1 cellular context compared by ENCODE assay signal in the genomic region with DNA sequence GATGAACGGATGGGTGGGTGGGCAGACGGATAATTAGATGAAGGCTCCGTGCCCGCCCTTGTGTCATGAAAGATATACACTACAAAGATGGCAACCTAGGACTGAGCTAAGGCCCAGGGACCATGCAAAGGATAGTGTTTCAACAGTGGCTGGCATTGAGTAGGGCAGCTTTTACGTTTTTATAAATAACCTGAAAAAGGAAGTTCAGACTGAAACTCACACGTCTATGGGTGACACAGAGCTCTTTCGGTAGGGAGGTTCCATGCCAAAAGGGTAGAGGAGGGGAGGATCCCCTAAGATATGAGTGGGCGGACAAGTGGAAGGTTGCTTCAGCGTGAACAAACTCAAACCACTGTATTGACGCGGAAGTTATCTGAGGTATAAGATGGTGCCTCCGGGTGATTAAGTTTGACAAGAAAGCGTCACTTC.
TF ChIP-seq lines count a peak whose summit lies in the region.

No MANE protein-coding gene starts in this region.

TF ChIP-seq in SK-N-SH, 30 proteins besides CTCF, POLR2A, EP300 and RAD21 (continued from another document):
- TF ChIP-seq, protein P1, sequence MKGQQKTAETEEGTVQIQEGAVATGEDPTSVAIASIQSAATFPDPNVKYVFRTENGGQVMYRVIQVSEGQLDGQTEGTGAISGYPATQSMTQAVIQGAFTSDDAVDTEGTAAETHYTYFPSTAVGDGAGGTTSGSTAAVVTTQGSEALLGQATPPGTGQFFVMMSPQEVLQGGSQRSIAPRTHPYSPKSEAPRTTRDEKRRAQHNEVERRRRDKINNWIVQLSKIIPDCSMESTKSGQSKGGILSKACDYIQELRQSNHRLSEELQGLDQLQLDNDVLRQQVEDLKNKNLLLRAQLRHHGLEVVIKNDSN (IDR thresholded peaks at IDR 0.05; ENCODE audit: borderline replicate concordance, low read depth) = no peak
- TF ChIP-seq ELF1 (IDR thresholded peaks at IDR 0.05) = no peak
- TF ChIP-seq RXRA (IDR thresholded peaks at IDR 0.05; ENCODE audit: borderline replicate concordance, low read depth) = no peak
- no peak for TF ChIP-seq NRF1 (IDR thresholded peaks at IDR 0.05; ENCODE audit: low read depth, low read length)
- no peak for TF ChIP-seq MXI1 (IDR thresholded peaks at IDR 0.05; ENCODE audit: low read depth, low read length)
- no peak for TF ChIP-seq JUND (IDR thresholded peaks at IDR 0.05)
- TF ChIP-seq TEAD4 (IDR thresholded peaks at IDR 0.05; ENCODE audit: borderline replicate concordance, insufficient read depth) = no peak
- TF ChIP-seq, protein P2, sequence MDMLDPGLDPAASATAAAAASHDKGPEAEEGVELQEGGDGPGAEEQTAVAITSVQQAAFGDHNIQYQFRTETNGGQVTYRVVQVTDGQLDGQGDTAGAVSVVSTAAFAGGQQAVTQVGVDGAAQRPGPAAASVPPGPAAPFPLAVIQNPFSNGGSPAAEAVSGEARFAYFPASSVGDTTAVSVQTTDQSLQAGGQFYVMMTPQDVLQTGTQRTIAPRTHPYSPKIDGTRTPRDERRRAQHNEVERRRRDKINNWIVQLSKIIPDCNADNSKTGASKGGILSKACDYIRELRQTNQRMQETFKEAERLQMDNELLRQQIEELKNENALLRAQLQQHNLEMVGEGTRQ (IDR thresholded peaks at IDR 0.05; ENCODE audit: borderline replicate concordance, low read depth, low read length) = no peak
- TF ChIP-seq, protein P3, sequence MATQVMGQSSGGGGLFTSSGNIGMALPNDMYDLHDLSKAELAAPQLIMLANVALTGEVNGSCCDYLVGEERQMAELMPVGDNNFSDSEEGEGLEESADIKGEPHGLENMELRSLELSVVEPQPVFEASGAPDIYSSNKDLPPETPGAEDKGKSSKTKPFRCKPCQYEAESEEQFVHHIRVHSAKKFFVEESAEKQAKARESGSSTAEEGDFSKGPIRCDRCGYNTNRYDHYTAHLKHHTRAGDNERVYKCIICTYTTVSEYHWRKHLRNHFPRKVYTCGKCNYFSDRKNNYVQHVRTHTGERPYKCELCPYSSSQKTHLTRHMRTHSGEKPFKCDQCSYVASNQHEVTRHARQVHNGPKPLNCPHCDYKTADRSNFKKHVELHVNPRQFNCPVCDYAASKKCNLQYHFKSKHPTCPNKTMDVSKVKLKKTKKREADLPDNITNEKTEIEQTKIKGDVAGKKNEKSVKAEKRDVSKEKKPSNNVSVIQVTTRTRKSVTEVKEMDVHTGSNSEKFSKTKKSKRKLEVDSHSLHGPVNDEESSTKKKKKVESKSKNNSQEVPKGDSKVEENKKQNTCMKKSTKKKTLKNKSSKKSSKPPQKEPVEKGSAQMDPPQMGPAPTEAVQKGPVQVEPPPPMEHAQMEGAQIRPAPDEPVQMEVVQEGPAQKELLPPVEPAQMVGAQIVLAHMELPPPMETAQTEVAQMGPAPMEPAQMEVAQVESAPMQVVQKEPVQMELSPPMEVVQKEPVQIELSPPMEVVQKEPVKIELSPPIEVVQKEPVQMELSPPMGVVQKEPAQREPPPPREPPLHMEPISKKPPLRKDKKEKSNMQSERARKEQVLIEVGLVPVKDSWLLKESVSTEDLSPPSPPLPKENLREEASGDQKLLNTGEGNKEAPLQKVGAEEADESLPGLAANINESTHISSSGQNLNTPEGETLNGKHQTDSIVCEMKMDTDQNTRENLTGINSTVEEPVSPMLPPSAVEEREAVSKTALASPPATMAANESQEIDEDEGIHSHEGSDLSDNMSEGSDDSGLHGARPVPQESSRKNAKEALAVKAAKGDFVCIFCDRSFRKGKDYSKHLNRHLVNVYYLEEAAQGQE (IDR thresholded peaks at IDR 0.05; ENCODE audit: low read depth, low read length) = no peak
- TF ChIP-seq YY1 (IDR thresholded peaks at IDR 0.05; ENCODE audit: low read depth) = no peak
- no peak for TF ChIP-seq POLR2AphosphoS5 (IDR thresholded peaks at IDR 0.05; ENCODE audit: low read depth, low read length)
- no peak for TF ChIP-seq SMC3 (IDR thresholded peaks at IDR 0.05; ENCODE audit: low read depth, low read length)
- TF ChIP-seq EZH2phosphoT487 (IDR thresholded peaks at IDR 0.05; ENCODE audit: borderline replicate concordance, low read depth) = no peak
- TF ChIP-seq, protein P4, sequence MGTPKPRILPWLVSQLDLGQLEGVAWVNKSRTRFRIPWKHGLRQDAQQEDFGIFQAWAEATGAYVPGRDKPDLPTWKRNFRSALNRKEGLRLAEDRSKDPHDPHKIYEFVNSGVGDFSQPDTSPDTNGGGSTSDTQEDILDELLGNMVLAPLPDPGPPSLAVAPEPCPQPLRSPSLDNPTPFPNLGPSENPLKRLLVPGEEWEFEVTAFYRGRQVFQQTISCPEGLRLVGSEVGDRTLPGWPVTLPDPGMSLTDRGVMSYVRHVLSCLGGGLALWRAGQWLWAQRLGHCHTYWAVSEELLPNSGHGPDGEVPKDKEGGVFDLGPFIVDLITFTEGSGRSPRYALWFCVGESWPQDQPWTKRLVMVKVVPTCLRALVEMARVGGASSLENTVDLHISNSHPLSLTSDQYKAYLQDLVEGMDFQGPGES (IDR thresholded peaks at IDR 0.05; ENCODE audit: low read depth, low read length) = no peak
- TF ChIP-seq RCOR1 (IDR thresholded peaks at IDR 0.05; ENCODE audit: low read length) = no peak
- TF ChIP-seq, protein P5, sequence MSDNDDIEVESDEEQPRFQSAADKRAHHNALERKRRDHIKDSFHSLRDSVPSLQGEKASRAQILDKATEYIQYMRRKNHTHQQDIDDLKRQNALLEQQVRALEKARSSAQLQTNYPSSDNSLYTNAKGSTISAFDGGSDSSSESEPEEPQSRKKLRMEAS (IDR thresholded peaks at IDR 0.05; ENCODE audit: low read depth) = no peak
